In genomic region chr15:39667382-39668127, GRCh38 we compare ENCODE assay signal across 26 cellular contexts.
DNase-seq lines count a peak whose midpoint lies in the region; ATAC-seq, FAIRE-seq and TF ChIP-seq lines count a peak whose summit lies in the region.
"Had no signal": no experiment of that assay in that cellular context is flagged by ENCODE, and none has a peak within 500 bp of the region (broad histone marks: within the 10 kb centered on the region; RNA-seq: fewer than 3 reads in every experiment).

No MANE protein-coding gene starts in this region.

- ATAC-seq in SK-N-SH treated with all-trans-retinoic acid at 6 μM for 48 hours (no peak), K562 (no peak)
- ATAC-seq: foreskin keratinocyte, HCT116, Right ventricle myocardium inferior, sciatic nerve had no signal

- 87% methylated on average over 5 of the region's 5 CpGs for WGBS in SK-N-SH (ENCODE audit: low lambda C conversion rate)
- 13% methylated on average over 5 of the region's 5 CpGs for WGBS in K562 (ENCODE audit: insufficient coverage, low coverage, missing lambda C conversion rate)
- WGBS in mesenchymal stem cell, result 69% methylated on average over 5 of the region's 5 CpGs
- 46% methylated on average over 5 of the region's 5 CpGs for WGBS in smooth muscle cell (ENCODE audit: low lambda C conversion rate)

- no peaks in the 10 kb centered on the region for H3K9me2 ChIP-seq in SK-N-SH

- H3K27me3 ChIP-seq in SK-N-SH (ENCODE audit: insufficient read depth), result no peaks in the 10 kb centered on the region
- H3K27me3 ChIP-seq in K562 (ENCODE audit: control insufficient read depth in 2 of 2, insufficient read depth in 2 of 2, low read length in 2 of 2), result peaks cover 4 to 5% of the 10 kb centered on the region in 2 experiments; a peak in 1 of 5 replicates
- H3K27me3 ChIP-seq in mesenchymal stem cell (ENCODE audit: control insufficient read depth in 1 of 2, insufficient read depth in 1 of 2, low read length in 2 of 2), result no peaks in the 10 kb centered on the region
- H3K27me3 ChIP-seq in smooth muscle cell (ENCODE audit: low read depth), result no peaks in the 10 kb centered on the region
- H3K27me3 ChIP-seq: foreskin keratinocyte, stomach, upper lobe of left lung had no signal

- TF ChIP-seq RAD21 in SK-N-SH (IDR thresholded peaks at IDR 0.05; ENCODE audit: low read length) (no peak), K562 (CRISPR knock-in tag; conservative IDR thresholded peaks at IDR 0.05 in 1 of 2, IDR thresholded peaks at IDR 0.05 in 1 of 2) (no peak)

- no peak overlapping the region for H2BK120ac ChIP-seq in mesenchymal stem cell (ENCODE audit: low read depth, low read length)

- no peak overlapping the region; the same call in 1 of the 2 replicates for H2AFZ ChIP-seq in SK-N-SH (ENCODE audit: low read depth)
- H2AFZ ChIP-seq in K562 (ENCODE audit: low read depth, low read length), result peak overlapping the region; percentile 6; the same call in 1 of the 2 replicates
- no peak overlapping the region for H2AFZ ChIP-seq in mesenchymal stem cell (ENCODE audit: low read depth, low read length)
- peak overlapping the region; percentile 39 for H2AFZ ChIP-seq in smooth muscle cell (ENCODE audit: low read depth)

- H4K8ac ChIP-seq in mesenchymal stem cell (ENCODE audit: low read length), result peak overlapping the region; percentile 91

- FAIRE-seq in K562 (lab: Jason Lieb, UNC), result no peak
- FAIRE-seq: colon, D721Med had no signal

- peak overlapping the region; percentile 91 for H2BK5ac ChIP-seq in mesenchymal stem cell (ENCODE audit: low read depth, low read length, poor library complexity, severe bottlenecking)

- no peaks in the 10 kb centered on the region for H4K20me1 ChIP-seq in SK-N-SH (ENCODE audit: insufficient read depth)
- H4K20me1 ChIP-seq in K562 (replicated peaks; ENCODE audit: control insufficient read depth, insufficient read depth, low read length), result no peaks in the 10 kb centered on the region
- no peaks in the 10 kb centered on the region for H4K20me1 ChIP-seq in smooth muscle cell (ENCODE audit: low read depth)

- H3K4ac ChIP-seq in mesenchymal stem cell (ENCODE audit: low read depth in 1 of 2, low read length in 2 of 2), result peak overlapping the region in 1 of 2 experiments; percentile 51

- no peak overlapping the region for H3K14ac ChIP-seq in mesenchymal stem cell (ENCODE audit: low read length in 2 of 2)

- no peak overlapping the region for H3K23ac ChIP-seq in mesenchymal stem cell (ENCODE audit: low read length in 2 of 2)

- intact Hi-C loops in K562 (cut with micrococcal nuclease), result no loop called here

- H3K79me2 ChIP-seq in SK-N-SH (ENCODE audit: insufficient read depth) (no peaks in the 10 kb centered on the region), K562 (ENCODE audit: control insufficient read depth, insufficient read depth, low read length) (no peaks in the 10 kb centered on the region), smooth muscle cell (ENCODE audit: low read depth) (no peaks in the 10 kb centered on the region)

- peaks cover 15% of the 10 kb centered on the region for H3F3A ChIP-seq in SK-N-SH (replicated peaks; ENCODE audit: insufficient read depth)
- H3F3A ChIP-seq in smooth muscle cell (ENCODE audit: low read depth), result no peaks in the 10 kb centered on the region

- in situ Hi-C loops in K562 (cut with MboI), result no loop called here

- H3K27ac ChIP-seq in SK-N-SH (ENCODE audit: low read depth in 2 of 2, low read length in 1 of 2) (peak overlapping the region; percentile 53 to 68; a peak in 2 of 4 replicates), K562 (ENCODE audit: extremely low read depth, low read depth, low read length) (no peak overlapping the region), mesenchymal stem cell (ENCODE audit: low read length, poor library complexity, severe bottlenecking) (peak overlapping the region; percentile 98), smooth muscle cell (ENCODE audit: low read depth) (no peak overlapping the region)
- H3K27ac ChIP-seq: 22Rv1, foreskin keratinocyte, stomach, upper lobe of left lung had no signal

- H3K4me1 ChIP-seq in SK-N-SH (ENCODE audit: control insufficient read depth in 1 of 2, insufficient read depth in 2 of 2, low read depth in 1 of 2, low read length in 1 of 2) (peaks cover 4 to 17% of the 10 kb centered on the region in 2 experiments), K562 (replicated peaks in 1 of 2; ENCODE audit: control insufficient read depth in 2 of 2, insufficient read depth in 2 of 2, low read length in 2 of 2) (no peaks in the 10 kb centered on the region), mesenchymal stem cell (ENCODE audit: control insufficient read depth, insufficient read depth, low read depth, low read length) (peaks cover 9% of the 10 kb centered on the region), smooth muscle cell (ENCODE audit: low read depth) (peaks cover 24% of the 10 kb centered on the region)
- H3K4me1 ChIP-seq: foreskin keratinocyte had no signal

- peak overlapping the region; percentile 36 for H4K91ac ChIP-seq in mesenchymal stem cell (ENCODE audit: low read length)

- TF ChIP-seq CTCF in SK-N-SH (IDR thresholded peaks at IDR 0.05), result no peak
- TF ChIP-seq CTCF in K562 (IDR thresholded peaks at IDR 0.05 in 2 of 3, conservative IDR thresholded peaks at IDR 0.05 in 1 of 3; ENCODE audit: insufficient read depth in 2 of 3, low read depth in 1 of 3, low read length in 3 of 3), result no peak
- TF ChIP-seq CTCF in smooth muscle cell (IDR thresholded peaks at IDR 0.05; ENCODE audit: borderline replicate concordance, insufficient read depth, poor library complexity, severe bottlenecking), result no peak

- H3K79me1 ChIP-seq in mesenchymal stem cell (replicated peaks; ENCODE audit: low read length, poor library complexity, severe bottlenecking), result no peaks in the 10 kb centered on the region

- CTCF ChIA-PET in SK-N-SH (lab: Yijun Ruan, JAX) (interaction anchor here (1.0 to 4.5 kb wide), 3 partner anchors 18 to 89 kb away, joined by 3 to 21 read pairs (median 11); partner anchors contain the start of gene THBS1), K562 (lab: Yijun Ruan, JAX; ENCODE audit: low intra/inter-chr PET ratio) (no interaction called here)

- H3K9me1 ChIP-seq in K562 (ENCODE audit: control insufficient read depth, insufficient read depth, low read length), result no peaks in the 10 kb centered on the region

- TF ChIP-seq EP300 in SK-N-SH (IDR thresholded peaks at IDR 0.05; ENCODE audit: borderline replicate concordance in 1 of 2, low read depth in 1 of 2, low read length in 1 of 2) (no peak), K562 (IDR thresholded peaks at IDR 0.05; ENCODE audit: low read length) (no peak)

- H2AK5ac ChIP-seq in mesenchymal stem cell (ENCODE audit: low read length, severe bottlenecking), result peak overlapping the region; percentile 100

- no peak overlapping the region for H2BK15ac ChIP-seq in mesenchymal stem cell (ENCODE audit: low read depth, poor library complexity, severe bottlenecking)

- H3K9ac ChIP-seq in SK-N-SH (no peak overlapping the region), K562 (ENCODE audit: insufficient read depth in 1 of 2, low read depth in 2 of 2, low read length in 2 of 2) (no peak overlapping the region), mesenchymal stem cell (ENCODE audit: low read length) (no peak overlapping the region), smooth muscle cell (ENCODE audit: low read depth) (no peak overlapping the region)

- no peaks in the 10 kb centered on the region for H3K9me3 ChIP-seq in SK-N-SH
- H3K9me3 ChIP-seq in K562 (replicated peaks; ENCODE audit: control insufficient read depth, insufficient read depth, low read depth, low read length), result no peaks in the 10 kb centered on the region
- no peaks in the 10 kb centered on the region for H3K9me3 ChIP-seq in mesenchymal stem cell (ENCODE audit: control insufficient read depth, low read length)
- H3K9me3 ChIP-seq in smooth muscle cell (replicated peaks; ENCODE audit: low read depth), result no peaks in the 10 kb centered on the region
- H3K9me3 ChIP-seq: stomach, upper lobe of left lung had no signal

- DNase-seq in SK-N-SH, result no peak
- no peak for DNase-seq in K562 (ENCODE audit: extremely low read depth in 1 of 4, low spot score in 3 of 4)
- DNase-seq in mesenchymal stem cell, result no peak
- DNase-seq in smooth muscle cell (lab: John Stamatoyannopoulos, UW; ENCODE audit: unreplicated experiment), result no peak
- DNase-seq in effector CD8-positive, alpha-beta T cell (lab: John Stamatoyannopoulos, UW), result no peak
- DNase-seq in NCI-H187 treated with DMSO at 0.1 percent for 48 hours (lab: John Stamatoyannopoulos, UW), result no peak
- DNase-seq in stimulated activated CD4-positive, alpha-beta T cell treated with anti-CD3 and anti-CD28 coated beads, Interleukin-12 subunit alpha, Interleukin-12 subunit beta, amount 100 ng/mL, for 4 hours, result no peak
- DNase-seq: activated B cell treated with CpG ODN at 0.5 μM for 24 hours; activated CD4-positive, alpha-beta memory T cell treated with anti-CD3 and anti-CD28 coated beads, Interleukin-2, amount 10 ng/mL, durations not matched to agents 7 days and 5 days; activated naive CD4-positive, alpha-beta T cell treated with anti-CD3 and anti-CD28 coated beads, Interleukin-2, amount 10 ng/mL, durations not matched to agents 7 days and 5 days; activated T-cell treated with anti-CD3 and anti-CD28 coated beads, Interleukin-2, amount 50 U/mL, for 1 hour; foreskin keratinocyte; left cardiac atrium; NCI-H1436 treated with DMSO at 0.1 percent for 48 hours; NCI-H69; nucleus accumbens; stomach; T-helper 2 cell; upper lobe of left lung had no signal

- peak overlapping the region; percentile 40 to 83 for H2BK12ac ChIP-seq in mesenchymal stem cell (ENCODE audit: low read length in 2 of 2)

- TF ChIP-seq POLR2A in K562 (conservative IDR thresholded peaks at IDR 0.05), result no peak

- no peaks in the 10 kb centered on the region for H3K36me3 ChIP-seq in SK-N-SH (replicated peaks in 1 of 2; ENCODE audit: control insufficient read depth in 1 of 2, insufficient read depth in 2 of 2, low read length in 1 of 2)
- no peaks in the 10 kb centered on the region for H3K36me3 ChIP-seq in K562 (ENCODE audit: control insufficient read depth, insufficient read depth, low read length)
- no peaks in the 10 kb centered on the region for H3K36me3 ChIP-seq in mesenchymal stem cell (ENCODE audit: control insufficient read depth in 1 of 2, insufficient read depth in 2 of 2, low read depth in 1 of 2, low read length in 2 of 2)
- H3K36me3 ChIP-seq in smooth muscle cell (ENCODE audit: low read depth), result no peaks in the 10 kb centered on the region
- H3K36me3 ChIP-seq: stomach, upper lobe of left lung had no signal

- no peak overlapping the region for H3K4me3 ChIP-seq in SK-N-SH (ENCODE audit: low read depth in 2 of 2, low read length in 1 of 2)
- no peak overlapping the region for H3K4me3 ChIP-seq in K562
- no peak overlapping the region for H3K4me3 ChIP-seq in mesenchymal stem cell (ENCODE audit: insufficient read depth in 1 of 2, low read depth in 1 of 2, low read length in 2 of 2)
- no peak overlapping the region for H3K4me3 ChIP-seq in smooth muscle cell
- H3K4me3 ChIP-seq: stomach, upper lobe of left lung had no signal

- POLR2A ChIA-PET in SK-N-SH (lab: Yijun Ruan, JAX) (no interaction called here), K562 (lab: Yijun Ruan, JAX) (interaction anchor here (0.5 to 0.7 kb wide), 2 partner anchors 46 to 407 kb away, joined by 3 read pairs; no protein-coding TSS in a partner anchor)

- BruUV-seq in K562 (replicated peaks; lab: Mats Ljungman, UMichigan), result no TSS peak

- H3K4me2 ChIP-seq in SK-N-SH (no peak overlapping the region), K562 (ENCODE audit: insufficient read depth, low read length) (no peak overlapping the region), mesenchymal stem cell (ENCODE audit: low read length, poor library complexity, severe bottlenecking) (no peak overlapping the region), smooth muscle cell (peak overlapping the region; percentile 32)

- H3K18ac ChIP-seq in mesenchymal stem cell (ENCODE audit: low read depth in 1 of 2, low read length in 2 of 2), result peak overlapping the region; percentile 22 to 71

Comparison
In these comparisons a context has a peak if more than half of its experiments do, and no peak if none do; other contexts are left out.
1. H2AFZ ChIP-seq: peak in K562 (single experiment) and smooth muscle cell (single experiment); none in SK-N-SH (single experiment) and mesenchymal stem cell (single experiment).
2. H3K27ac ChIP-seq: peak in SK-N-SH (2 of 2) and mesenchymal stem cell (single experiment); none in K562 (single experiment) and smooth muscle cell (single experiment).